8 cellular contexts compared by ENCODE assay signal in the genomic region with DNA sequence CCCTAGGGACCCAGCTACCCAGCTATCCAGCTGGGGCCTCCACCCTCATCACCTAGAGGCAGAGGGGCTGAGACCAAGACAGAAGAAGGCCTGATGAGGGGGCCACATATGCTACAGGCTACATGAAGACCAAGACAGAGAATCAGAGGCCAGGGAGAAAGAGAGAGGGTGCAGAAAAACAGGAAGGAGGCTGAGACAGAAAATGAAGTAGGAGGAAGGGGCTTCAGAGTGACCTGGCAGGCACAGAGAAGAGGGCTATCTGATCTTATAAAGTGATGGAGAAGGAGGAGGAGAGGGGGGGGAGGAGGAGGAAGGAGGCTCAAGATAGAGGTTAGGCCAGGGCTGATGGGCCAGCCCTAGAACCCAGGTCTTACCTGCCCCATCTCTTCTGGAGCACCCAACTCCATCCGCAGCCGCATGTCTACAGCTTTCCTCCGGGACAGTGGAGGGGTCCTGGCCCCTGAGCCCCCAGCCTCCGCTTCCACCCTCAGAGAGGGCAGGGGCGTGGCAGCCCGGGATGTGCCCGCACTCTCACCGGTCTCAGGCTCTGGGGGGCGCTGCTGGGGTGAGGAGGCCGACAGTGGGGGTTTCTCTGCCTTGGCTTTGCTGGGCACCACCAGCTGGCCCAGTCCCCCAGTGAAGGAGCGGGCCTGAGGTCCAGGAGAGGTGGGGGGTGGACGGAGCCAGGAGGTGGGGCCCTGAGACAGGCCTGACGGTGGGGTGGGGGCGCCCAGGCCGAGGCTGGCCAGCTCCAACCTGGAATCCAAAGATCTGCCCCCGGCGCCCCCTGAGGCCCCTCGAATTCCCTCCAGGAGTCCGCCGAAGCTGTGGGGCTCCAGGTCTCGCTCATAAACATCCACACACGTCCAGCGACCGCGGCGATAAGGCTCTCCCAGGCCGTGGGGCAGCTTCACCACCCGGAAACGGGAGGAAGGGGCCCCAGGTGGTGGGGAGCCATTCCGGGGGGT. TPM values are rescaled to one million over a fixed set of nuclear protein-coding genes. Genes with fewer than 3 reads are reported as not detected.
DNase-seq lines count a peak whose midpoint lies in the region; ATAC-seq and TF ChIP-seq lines count a peak whose summit lies in the region.

No MANE protein-coding gene starts in this region.

- CTCF ChIA-PET in RWPE1 (lab: Yijun Ruan, JAX), result interaction anchor here (0.7 to 1.4 kb wide), 5 partner anchors 8 to 87 kb away, joined by 3 to 5 read pairs (median 3); no protein-coding TSS in a partner anchor

- TF ChIP-seq CTCF in RWPE1 (conservative IDR thresholded peaks at IDR 0.05; ENCODE audit: low read depth), result peak; percentile 35
- peak; percentile 50 for TF ChIP-seq CTCF in choroid plexus epithelial cell (conservative IDR thresholded peaks at IDR 0.05; ENCODE audit: low read depth, low read length)
- TF ChIP-seq CTCF in vagina (IDR thresholded peaks at IDR 0.05), result no peak

- peaks cover 64% of the 10 kb centered on the region for H3K4me1 ChIP-seq in vagina

- DNase-seq in EL (peak; percentile 31), RWPE1 (ENCODE audit: low spot score) (no peak), choroid plexus epithelial cell (ENCODE audit: low read depth) (no peak), myocyte (ENCODE audit: low read depth) (peak; percentile 48), vagina (ENCODE audit: extremely low spot score in 2 of 2) (no peak), NCI-H1436 treated with DMSO at 0.1 percent for 48 hours (lab: John Stamatoyannopoulos, UW) (no peak), NCI-H748 treated with DMSO at 0.1 percent for 48 hours (lab: John Stamatoyannopoulos, UW) (no peak)

- H3K4me3 ChIP-seq in choroid plexus epithelial cell (ENCODE audit: low read depth, low read length) (peak overlapping the region; percentile 94), vagina (peak overlapping the region; percentile 88 to 92)

- no peaks in the 10 kb centered on the region for H3K9me3 ChIP-seq in vagina

- intact Hi-C loops in vagina (cut with DNase I), result loop anchor here (10.0 kb wide), 1 partner anchor 198 kb away; a partner anchor contains a TSS

- TF ChIP-seq POLR2A in vagina (IDR thresholded peaks at IDR 0.05), result no peak

- peak overlapping the region; percentile 89 for H3K27ac ChIP-seq in RWPE1
- peak overlapping the region; percentile 92 for H3K27ac ChIP-seq in vagina

- no peak for ATAC-seq in GM21360 (IDR thresholded peaks at IDR 0.05; ENCODE audit: unreplicated experiment)

- H3K27me3 ChIP-seq in vagina, result no peaks in the 10 kb centered on the region

- POLR2A ChIA-PET in RWPE1 (lab: Yijun Ruan, JAX; ENCODE audit: low non-redundant PET), result no interaction called here

- peaks cover 0 to 14% of the 10 kb centered on the region in 2 donors for H3K36me3 ChIP-seq in vagina

RNA-seq across cellular contexts. Expression of a gene that starts 1.8 kb away (rescaled TPM):
- 32.9 and 34.6 TPM in 2 replicates for total RNA-seq in myocyte
- 24.5 TPM for polyA plus RNA-seq in myocyte (2012)
- 34.6 TPM for total RNA-seq in vagina

RNA-seq across cellular contexts. Expression of a gene that starts 6.5 kb away (rescaled TPM):
- total RNA-seq in myocyte (0.05 TPM in 1 of 2 replicates, not detected in the other), vagina (3.9 TPM)
- 0.06 TPM for polyA plus RNA-seq in myocyte (2012)

RNA-seq across cellular contexts. Expression of a gene that starts 13.1 kb away (rescaled TPM):
- total RNA-seq in myocyte (0.31 and 0.48 TPM in 2 replicates), vagina (not detected)
- polyA plus RNA-seq in myocyte (2012), result 0.55 TPM

RNA-seq across cellular contexts. Expression of a gene that starts 40.9 kb away (rescaled TPM):
- total RNA-seq in myocyte, result 42.2 and 44.3 TPM in 2 replicates
- polyA plus RNA-seq in myocyte (2012), result 27.2 TPM
- total RNA-seq in vagina, result 24.6 TPM

RNA-seq across cellular contexts. Expression of a gene that starts 47.6 kb away (rescaled TPM):
- 38.1 and 41.3 TPM in 2 replicates for total RNA-seq in myocyte
- polyA plus RNA-seq in myocyte (2012), result 42.4 TPM
- total RNA-seq in vagina, result 38.3 TPM

Comparison
In these comparisons a context has a peak if more than half of its experiments do, and no peak if none do; other contexts are left out.
1. DNase-seq: peak in EL (single experiment) and myocyte (single experiment); none in RWPE1 (single experiment), choroid plexus epithelial cell (single experiment), vagina (0 of 2), NCI-H1436 treated with DMSO at 0.1 percent for 48 hours (single experiment) and NCI-H748 treated with DMSO at 0.1 percent for 48 hours (single experiment).
2. CTCF ChIP-seq: peak in RWPE1 (single experiment) and choroid plexus epithelial cell (single experiment); none in vagina (0 of 3).